Comparison of ENCODE assay signal across 1 cellular context in the genomic region with DNA sequence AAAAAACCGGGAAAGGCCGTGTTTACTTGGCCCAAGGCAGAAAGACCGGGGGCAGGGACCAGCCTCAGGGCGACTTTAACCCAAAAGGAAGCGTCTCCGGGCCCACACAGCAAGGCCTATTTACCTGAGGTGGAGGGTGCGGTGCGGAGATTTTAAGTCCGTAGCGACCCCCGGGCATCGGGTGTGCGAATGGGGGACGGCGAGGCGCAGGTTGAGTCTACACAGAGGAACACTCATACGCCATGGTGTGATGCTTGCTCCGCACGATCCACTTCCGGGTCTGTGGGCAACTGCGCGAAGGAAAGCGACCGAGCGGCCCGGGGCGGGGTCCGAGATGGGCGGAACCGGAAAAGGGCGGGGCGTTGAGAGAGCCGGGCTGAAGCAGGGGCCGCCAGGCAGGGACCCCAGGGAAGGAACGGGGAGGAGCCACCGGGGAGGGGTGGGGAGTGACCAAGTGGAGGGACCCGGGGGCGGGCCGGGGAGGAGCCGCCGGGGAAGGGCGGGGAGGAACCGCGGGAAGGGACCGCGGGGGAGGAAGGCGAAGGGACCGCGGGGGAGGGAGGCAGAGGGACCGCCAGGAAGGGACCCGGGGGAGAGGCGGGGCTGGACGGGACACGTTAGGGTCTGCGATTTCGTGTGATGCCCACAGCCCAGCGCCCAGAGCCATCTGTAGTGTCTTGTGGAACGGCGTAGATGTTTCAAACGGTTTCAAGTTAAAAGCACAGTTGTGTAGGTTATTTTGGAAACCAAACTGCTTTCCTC.
TF ChIP-seq lines count a peak whose summit lies in the region.

Gene ZNF160 (minus strand): TSS at position 282 of the 762 bp plus-strand sequence. CDS start 17,146 bp downstream, outside the sequence.

TF ChIP-seq in K562, 482 proteins besides CTCF, POLR2A, EP300 and RAD21 (continued from another document and continues in another):
- TF ChIP-seq, protein P1, sequence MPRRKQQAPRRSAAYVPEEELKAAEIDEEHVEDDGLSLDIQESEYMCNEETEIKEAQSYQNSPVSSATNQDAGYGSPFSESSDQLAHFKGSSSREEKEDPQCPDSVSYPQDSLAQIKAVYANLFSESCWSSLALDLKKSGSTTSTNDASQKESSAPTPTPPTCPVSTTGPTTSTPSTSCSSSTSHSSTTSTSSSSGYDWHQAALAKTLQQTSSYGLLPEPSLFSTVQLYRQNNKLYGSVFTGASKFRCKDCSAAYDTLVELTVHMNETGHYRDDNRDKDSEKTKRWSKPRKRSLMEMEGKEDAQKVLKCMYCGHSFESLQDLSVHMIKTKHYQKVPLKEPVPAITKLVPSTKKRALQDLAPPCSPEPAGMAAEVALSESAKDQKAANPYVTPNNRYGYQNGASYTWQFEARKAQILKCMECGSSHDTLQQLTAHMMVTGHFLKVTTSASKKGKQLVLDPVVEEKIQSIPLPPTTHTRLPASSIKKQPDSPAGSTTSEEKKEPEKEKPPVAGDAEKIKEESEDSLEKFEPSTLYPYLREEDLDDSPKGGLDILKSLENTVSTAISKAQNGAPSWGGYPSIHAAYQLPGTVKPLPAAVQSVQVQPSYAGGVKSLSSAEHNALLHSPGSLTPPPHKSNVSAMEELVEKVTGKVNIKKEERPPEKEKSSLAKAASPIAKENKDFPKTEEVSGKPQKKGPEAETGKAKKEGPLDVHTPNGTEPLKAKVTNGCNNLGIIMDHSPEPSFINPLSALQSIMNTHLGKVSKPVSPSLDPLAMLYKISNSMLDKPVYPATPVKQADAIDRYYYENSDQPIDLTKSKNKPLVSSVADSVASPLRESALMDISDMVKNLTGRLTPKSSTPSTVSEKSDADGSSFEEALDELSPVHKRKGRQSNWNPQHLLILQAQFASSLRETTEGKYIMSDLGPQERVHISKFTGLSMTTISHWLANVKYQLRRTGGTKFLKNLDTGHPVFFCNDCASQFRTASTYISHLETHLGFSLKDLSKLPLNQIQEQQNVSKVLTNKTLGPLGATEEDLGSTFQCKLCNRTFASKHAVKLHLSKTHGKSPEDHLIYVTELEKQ (CRISPR knock-in tag; IDR thresholded peaks at IDR 0.05), result no peak
- no peak for TF ChIP-seq PCBP2 (IDR thresholded peaks at IDR 0.05; ENCODE audit: low read depth, low read length, poor library complexity, severe bottlenecking)
- peak; percentile 96 for TF ChIP-seq EGR1 (conservative IDR thresholded peaks at IDR 0.05)
- TF ChIP-seq SP2 (IDR thresholded peaks at IDR 0.05; ENCODE audit: extremely low read depth, low read depth, low read length, poor library complexity, severe bottlenecking), result no peak
- peak; percentile 39 for TF ChIP-seq CCNT2 (IDR thresholded peaks at IDR 0.05; ENCODE audit: borderline replicate concordance, extremely low read depth, insufficient read length, low read depth, low read length)
- no peak for TF ChIP-seq ID3 (CRISPR knock-in tag; IDR thresholded peaks at IDR 0.05)
- TF ChIP-seq ID3 (tag; IDR thresholded peaks at IDR 0.05), result no peak
- no peak for TF ChIP-seq ZZZ3 (IDR thresholded peaks at IDR 0.05)
- TF ChIP-seq XRCC4 (IDR thresholded peaks at IDR 0.05; ENCODE audit: extremely low read depth, insufficient read depth, insufficient read length), result no peak
- TF ChIP-seq, protein P2, sequence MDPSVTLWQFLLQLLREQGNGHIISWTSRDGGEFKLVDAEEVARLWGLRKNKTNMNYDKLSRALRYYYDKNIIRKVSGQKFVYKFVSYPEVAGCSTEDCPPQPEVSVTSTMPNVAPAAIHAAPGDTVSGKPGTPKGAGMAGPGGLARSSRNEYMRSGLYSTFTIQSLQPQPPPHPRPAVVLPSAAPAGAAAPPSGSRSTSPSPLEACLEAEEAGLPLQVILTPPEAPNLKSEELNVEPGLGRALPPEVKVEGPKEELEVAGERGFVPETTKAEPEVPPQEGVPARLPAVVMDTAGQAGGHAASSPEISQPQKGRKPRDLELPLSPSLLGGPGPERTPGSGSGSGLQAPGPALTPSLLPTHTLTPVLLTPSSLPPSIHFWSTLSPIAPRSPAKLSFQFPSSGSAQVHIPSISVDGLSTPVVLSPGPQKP (CRISPR knock-in tag; IDR thresholded peaks at IDR 0.05), result no peak
- TF ChIP-seq PHF21A (IDR thresholded peaks at IDR 0.05; ENCODE audit: borderline replicate concordance, low read depth), result no peak
- no peak for TF ChIP-seq SRSF3 (IDR thresholded peaks at IDR 0.05; ENCODE audit: insufficient read depth, low read length)
- TF ChIP-seq MXD1 (CRISPR knock-in tag; IDR thresholded peaks at IDR 0.05; ENCODE audit: borderline replicate concordance, poor library complexity, severe bottlenecking), result no peak
- no peak for TF ChIP-seq ZNF740 (CRISPR knock-in tag; IDR thresholded peaks at IDR 0.05)
- TF ChIP-seq ZNF740 (tag; IDR thresholded peaks at IDR 0.05), result no peak
- no peak for TF ChIP-seq ILF3 (IDR thresholded peaks at IDR 0.05; ENCODE audit: borderline replicate concordance)
- no peak for TF ChIP-seq RBM34 (IDR thresholded peaks at IDR 0.05; ENCODE audit: borderline replicate concordance, insufficient read depth, low read length)
- no peak for TF ChIP-seq SRSF1 (IDR thresholded peaks at IDR 0.05; ENCODE audit: low read depth, low read length)
- TF ChIP-seq NFIC (IDR thresholded peaks at IDR 0.05), result no peak
- TF ChIP-seq MBD2 (IDR thresholded peaks at IDR 0.05; ENCODE audit: borderline replicate concordance, low read depth), result peak; percentile 58
- TF ChIP-seq ATF1 (CRISPR knock-in tag; IDR thresholded peaks at IDR 0.05), result no peak
- TF ChIP-seq ATF1 (tag; IDR thresholded peaks at IDR 0.05), result peak; percentile 57; the same call in 1 of the 2 replicates
- TF ChIP-seq SIN3B (IDR thresholded peaks at IDR 0.05; ENCODE audit: low read depth), result no peak
- peak; percentile 62; the same call in 1 of the 2 replicates for TF ChIP-seq TAF7 (tag; IDR thresholded peaks at IDR 0.05)
- TF ChIP-seq KAT7 (CRISPR knock-in tag; IDR thresholded peaks at IDR 0.05; ENCODE audit: borderline replicate concordance), result peak; percentile 72; the same call in 1 of the 2 replicates
- TF ChIP-seq ARID1B (IDR thresholded peaks at IDR 0.05), result peak; percentile 52; the same call in 1 of the 2 replicates
- TF ChIP-seq KDM4B (IDR thresholded peaks at IDR 0.05; ENCODE audit: borderline replicate concordance in 2 of 2, low read depth in 1 of 2), result 0 out of 4 replicates have a peak, but pooled peaks of 1 of the 2 experiments have one; percentile 55
- TF ChIP-seq POLR2AphosphoS5 (IDR thresholded peaks at IDR 0.05; ENCODE audit: control insufficient read depth, insufficient read depth, low read depth, low read length), result peak; percentile 84
- TF ChIP-seq RNF2 (IDR thresholded peaks at IDR 0.05), result no peak
- no peak for TF ChIP-seq CBX5 (IDR thresholded peaks at IDR 0.05; ENCODE audit: borderline replicate concordance, low read depth)
- no peak for TF ChIP-seq SMARCB1 (IDR thresholded peaks at IDR 0.05; ENCODE audit: insufficient read length, low read depth)
- TF ChIP-seq, protein P3, sequence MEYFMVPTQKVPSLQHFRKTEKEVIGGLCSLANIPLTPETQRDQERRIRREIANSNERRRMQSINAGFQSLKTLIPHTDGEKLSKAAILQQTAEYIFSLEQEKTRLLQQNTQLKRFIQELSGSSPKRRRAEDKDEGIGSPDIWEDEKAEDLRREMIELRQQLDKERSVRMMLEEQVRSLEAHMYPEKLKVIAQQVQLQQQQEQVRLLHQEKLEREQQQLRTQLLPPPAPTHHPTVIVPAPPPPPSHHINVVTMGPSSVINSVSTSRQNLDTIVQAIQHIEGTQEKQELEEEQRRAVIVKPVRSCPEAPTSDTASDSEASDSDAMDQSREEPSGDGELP (CRISPR knock-in tag; IDR thresholded peaks at IDR 0.05; ENCODE audit: borderline replicate concordance), result peak; percentile 56; the same call in 1 of the 2 replicates
- peak; percentile 72 for TF ChIP-seq ETV1 (tag; conservative IDR thresholded peaks at IDR 0.05; ENCODE audit: low read depth)
- TF ChIP-seq POLR3A (IDR thresholded peaks at IDR 0.05; ENCODE audit: borderline replicate concordance, extremely low read depth, insufficient read depth, insufficient read length), result no peak
- no peak for TF ChIP-seq TEAD4 (IDR thresholded peaks at IDR 0.05; ENCODE audit: low read length)
- TF ChIP-seq TEAD4 (CRISPR knock-in tag; IDR thresholded peaks at IDR 0.05; ENCODE audit: borderline replicate concordance), result no peak
- TF ChIP-seq RBFOX2 (IDR thresholded peaks at IDR 0.05; ENCODE audit: low read depth, low read length), result peak; percentile 93
- no peak for TF ChIP-seq ZNF184 (CRISPR knock-in tag; IDR thresholded peaks at IDR 0.05)
- peak; percentile 42; the same call in 1 of the 2 replicates for TF ChIP-seq ATF7 (IDR thresholded peaks at IDR 0.05)
- TF ChIP-seq FOXA3 (CRISPR knock-in tag; conservative IDR thresholded peaks at IDR 0.05 in 1 of 2, IDR thresholded peaks at IDR 0.05 in 1 of 2), result no peak
- TF ChIP-seq MAZ (CRISPR knock-in tag; conservative IDR thresholded peaks at IDR 0.05 in 1 of 2, IDR thresholded peaks at IDR 0.05 in 1 of 2), result peak; percentile 48 to 69; a peak in 2 of 4 replicates
- TF ChIP-seq RERE (CRISPR knock-in tag; IDR thresholded peaks at IDR 0.05; ENCODE audit: borderline replicate concordance), result no peak
- TF ChIP-seq, protein P4, sequence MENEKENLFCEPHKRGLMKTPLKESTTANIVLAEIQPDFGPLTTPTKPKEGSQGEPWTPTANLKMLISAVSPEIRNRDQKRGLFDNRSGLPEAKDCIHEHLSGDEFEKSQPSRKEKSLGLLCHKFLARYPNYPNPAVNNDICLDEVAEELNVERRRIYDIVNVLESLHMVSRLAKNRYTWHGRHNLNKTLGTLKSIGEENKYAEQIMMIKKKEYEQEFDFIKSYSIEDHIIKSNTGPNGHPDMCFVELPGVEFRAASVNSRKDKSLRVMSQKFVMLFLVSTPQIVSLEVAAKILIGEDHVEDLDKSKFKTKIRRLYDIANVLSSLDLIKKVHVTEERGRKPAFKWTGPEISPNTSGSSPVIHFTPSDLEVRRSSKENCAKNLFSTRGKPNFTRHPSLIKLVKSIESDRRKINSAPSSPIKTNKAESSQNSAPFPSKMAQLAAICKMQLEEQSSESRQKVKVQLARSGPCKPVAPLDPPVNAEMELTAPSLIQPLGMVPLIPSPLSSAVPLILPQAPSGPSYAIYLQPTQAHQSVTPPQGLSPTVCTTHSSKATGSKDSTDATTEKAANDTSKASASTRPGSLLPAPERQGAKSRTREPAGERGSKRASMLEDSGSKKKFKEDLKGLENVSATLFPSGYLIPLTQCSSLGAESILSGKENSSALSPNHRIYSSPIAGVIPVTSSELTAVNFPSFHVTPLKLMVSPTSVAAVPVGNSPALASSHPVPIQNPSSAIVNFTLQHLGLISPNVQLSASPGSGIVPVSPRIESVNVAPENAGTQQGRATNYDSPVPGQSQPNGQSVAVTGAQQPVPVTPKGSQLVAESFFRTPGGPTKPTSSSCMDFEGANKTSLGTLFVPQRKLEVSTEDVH (IDR thresholded peaks at IDR 0.05; ENCODE audit: low read depth, partially characterized antibody), result peak; percentile 63
- TF ChIP-seq GABPA (tag; conservative IDR thresholded peaks at IDR 0.05; ENCODE audit: low read depth), result peak; percentile 91
